In genomic region chr14:23009939-23010718, GRCh38 we compare ENCODE assay signal across 8 cellular contexts. TPM values are rescaled to one million over a fixed set of nuclear protein-coding genes. Genes with fewer than 3 reads are reported as not detected.
DNase-seq lines count a peak whose midpoint lies in the region; ATAC-seq, FAIRE-seq and TF ChIP-seq lines count a peak whose summit lies in the region.

C14orf93 (minus strand) TSS chr14:23010143; CDS start chr14:22999023, 11,120 bp downstream.

- no peaks in the 10 kb centered on the region for H3K79me1 ChIP-seq in neuronal stem cell (ENCODE audit: low read depth, low read length)

- H3K4me3 ChIP-seq in SJSA1 (peak within 1 kb of the TSS; percentile 50), neuronal stem cell (ENCODE audit: low read length in 2 of 2) (peak within 1 kb of the TSS; percentile 41 to 67), subcutaneous abdominal adipose tissue (ENCODE audit: low read depth in 1 of 5, low read length in 5 of 5) (peak within 1 kb of the TSS; percentile 57 to 80 (median 69))

- H3K27ac ChIP-seq in 22Rv1 (peak within 1 kb of the TSS; percentile 98), SJSA1 (peak within 1 kb of the TSS; percentile 54), neuronal stem cell (replicated peaks; ENCODE audit: low read length) (no peak within 1 kb of the TSS), subcutaneous abdominal adipose tissue (ENCODE audit: low read depth, low read length) (peak within 1 kb of the TSS; percentile 63)

- no peak within 1 kb of the TSS for H4K91ac ChIP-seq in neuronal stem cell (ENCODE audit: low read depth, low read length, poor library complexity)

- no peak within 1 kb of the TSS for H2AK5ac ChIP-seq in neuronal stem cell (ENCODE audit: low read depth, low read length)

- no peaks in the 10 kb centered on the region for H3K27me3 ChIP-seq in SJSA1 (replicated peaks)
- H3K27me3 ChIP-seq in neuronal stem cell (ENCODE audit: control insufficient read depth in 3 of 3, insufficient read depth in 3 of 3, low read depth in 1 of 3, low read length in 3 of 3): no peaks in the 10 kb centered on the region
- H3K27me3 ChIP-seq in subcutaneous abdominal adipose tissue (ENCODE audit: control insufficient read depth in 5 of 5, insufficient read depth in 4 of 5, low read length in 5 of 5): no peaks in the 10 kb centered on the region

- no CpG with 5 or more reads among the region's 40 CpGs for WGBS in neuronal stem cell (ENCODE audit: extremely low coverage in 2 of 2, insufficient read length in 2 of 2, insufficient replicate concordance in 1 of 2), 2 donors

- no peak for FAIRE-seq in frontal cortex (lab: Jason Lieb, UNC)

- no peak within 1 kb of the TSS for H3K14ac ChIP-seq in neuronal stem cell (ENCODE audit: low read length)

- H4K8ac ChIP-seq in neuronal stem cell (ENCODE audit: low read depth, low read length): no peak within 1 kb of the TSS

- peak within 1 kb of the TSS; percentile 85 for H2AFZ ChIP-seq in neuronal stem cell (ENCODE audit: low read length)

- no peak within 1 kb of the TSS for H2BK120ac ChIP-seq in neuronal stem cell (ENCODE audit: low read depth, low read length)

- H2BK5ac ChIP-seq in neuronal stem cell (ENCODE audit: low read length): no peak within 1 kb of the TSS

- H3K23ac ChIP-seq in neuronal stem cell (ENCODE audit: low read depth, low read length, poor library complexity): no peak within 1 kb of the TSS

- H3K9ac ChIP-seq in neuronal stem cell (ENCODE audit: low read depth, low read length, poor library complexity) (no peak within 1 kb of the TSS), subcutaneous abdominal adipose tissue (ENCODE audit: low read length in 5 of 5) (peak within 1 kb of the TSS; percentile 34 to 71 (median 56))

- H3K4me2 ChIP-seq in neuronal stem cell (ENCODE audit: insufficient read depth, low read length, poor library complexity, severe bottlenecking): peak within 1 kb of the TSS; percentile 61

- DNase-seq in LoVo (ENCODE audit: low spot score) (peak; percentile 78), SJSA1 (ENCODE audit: low read depth in 1 of 2, low spot score in 2 of 2) (peak; percentile 75 to 79), frontal cortex (ENCODE audit: low spot score in 2 of 2) (peak; percentile 80 to 82), neuronal stem cell (ENCODE audit: low spot score) (peak; percentile 40)
- peak; percentile 65 for DNase-seq in activated gamma-delta T cell treated with anti-CD3 and anti-CD28 coated beads, Interleukin-2, amount 50 U/mL, for 16 hours (ENCODE audit: low read depth)

- H2BK12ac ChIP-seq in neuronal stem cell (ENCODE audit: low read length): no peak within 1 kb of the TSS

- H2BK15ac ChIP-seq in neuronal stem cell (ENCODE audit: low read length): no peak within 1 kb of the TSS

- H3K4me1 ChIP-seq in SJSA1 (replicated peaks): peaks cover 33% of the 10 kb centered on the region
- peaks cover 5 to 7% of the 10 kb centered on the region in 2 donors for H3K4me1 ChIP-seq in neuronal stem cell (ENCODE audit: control insufficient read depth in 2 of 2, insufficient read depth in 1 of 2, low read depth in 1 of 2, low read length in 2 of 2)
- H3K4me1 ChIP-seq in subcutaneous abdominal adipose tissue (ENCODE audit: control insufficient read depth in 5 of 5, insufficient read depth in 5 of 5, low read length in 5 of 5): peaks cover 0 to 26% (median 23%) of the 10 kb centered on the region in 5 donors

- no peak for TF ChIP-seq CTCF in 22Rv1 (IDR thresholded peaks at IDR 0.05)

- no peaks in the 10 kb centered on the region for H3K9me3 ChIP-seq in SJSA1 (replicated peaks)
- peaks cover 0 to 8% of the 10 kb centered on the region in 2 donors for H3K9me3 ChIP-seq in neuronal stem cell (replicated peaks in 1 of 2; ENCODE audit: control insufficient read depth in 2 of 2, insufficient read depth in 1 of 2, low read depth in 1 of 2, low read length in 2 of 2)
- no peaks in the 10 kb centered on the region for H3K9me3 ChIP-seq in subcutaneous abdominal adipose tissue (ENCODE audit: control insufficient read depth in 5 of 5, low read length in 5 of 5)

- no peaks in the 10 kb centered on the region for H3K36me3 ChIP-seq in SJSA1
- no peaks in the 10 kb centered on the region for H3K36me3 ChIP-seq in neuronal stem cell (replicated peaks in 1 of 2; ENCODE audit: control insufficient read depth in 2 of 2, insufficient read depth in 2 of 2, low read length in 2 of 2)
- no peaks in the 10 kb centered on the region for H3K36me3 ChIP-seq in subcutaneous abdominal adipose tissue (ENCODE audit: control insufficient read depth in 5 of 5, insufficient read depth in 5 of 5, low read length in 5 of 5)

- peak within 1 kb of the TSS; percentile 15 for H3K18ac ChIP-seq in neuronal stem cell (ENCODE audit: low read length)

- ATAC-seq in GM18909 (IDR thresholded peaks at IDR 0.05; ENCODE audit: poor library complexity, unreplicated experiment): peak; percentile 33

- no peak within 1 kb of the TSS for H3K4ac ChIP-seq in neuronal stem cell (ENCODE audit: low read length)

RNA-seq across cellular contexts. Expression of gene C14orf93, which starts in this region (rescaled TPM):
- 3.2 and 6.5 TPM in 2 replicates for total RNA-seq in SJSA1 (2014; rRNA removed; shearing (Covaris generic))
- total RNA-seq in frontal cortex: 4.5 TPM
- polyA plus RNA-seq in neuronal stem cell (2013, experiment 1 of 2): 7.0 TPM
- 6.1 TPM for polyA plus RNA-seq in neuronal stem cell (2013, experiment 2 of 2)
